Comparison of ENCODE assay signal across 21 cellular contexts in genomic region chr15:63931556-63931955, GRCh38.
A peak's percentile ranks its signal among the peaks of the same experiment; 100 is the strongest.
DNase-seq lines count a peak whose midpoint lies in the region; ATAC-seq and TF ChIP-seq lines count a peak whose summit lies in the region.
"Had no signal": no experiment of that assay in that cellular context is flagged by ENCODE, and none has a peak within 500 bp of the region (broad histone marks: within the 10 kb centered on the region; RNA-seq: fewer than 3 reads in every experiment).

No MANE protein-coding gene starts in this region.

- H3K27ac ChIP-seq in H9 (ENCODE audit: insufficient read length, low read depth, low read length) (no peak overlapping the region), endodermal cell (ENCODE audit: low read depth, low read length) (no peak overlapping the region)
- H3K27ac ChIP-seq: BLaER1, HL-60, KMS-11 had no signal

- no peak overlapping the region for H4K91ac ChIP-seq in H9 (ENCODE audit: insufficient read length, low read depth, low read length)

- H3K4me1 ChIP-seq in H9 (ENCODE audit: insufficient read depth, low read length) (no peaks in the 10 kb centered on the region), endodermal cell (ENCODE audit: control insufficient read depth, insufficient read depth, low read length) (no peaks in the 10 kb centered on the region)
- H3K4me1 ChIP-seq: BLaER1 had no signal

- no peak overlapping the region for H3K4me2 ChIP-seq in H9 (ENCODE audit: insufficient read depth, insufficient read length, low read length)
- H3K4me2 ChIP-seq: BLaER1, KMS-11, SK-N-SH had no signal

- H3K27ac Mint-ChIP-seq in H9 (peak overlapping the region in 1 of 3 experiments; percentile 52; a peak in 1 of 7 replicates), endodermal cell (no peak overlapping the region)
- H3K27ac Mint-ChIP-seq in activated CD8-positive, alpha-beta memory T cell treated with anti-CD3 and anti-CD28 coated beads, Interleukin-2, amount 10 ng/mL, durations not matched to agents 7 days and 5 days: no peak overlapping the region
- H3K27ac Mint-ChIP-seq: CD4-positive, alpha-beta T cell; IgD-negative memory B cell had no signal

- no peak overlapping the region for H2AK5ac ChIP-seq in H9 (ENCODE audit: insufficient read length, low read length)

- intact Hi-C loops in sciatic nerve (cut with DNase I): no loop called here

- H4K5ac ChIP-seq in H9 (ENCODE audit: insufficient read length, low read depth, low read length): no peak overlapping the region

- H2BK20ac ChIP-seq in H9 (ENCODE audit: low read depth, low read length, poor library complexity, severe bottlenecking): no peak overlapping the region

- no peak overlapping the region for H3K18ac ChIP-seq in H9 (ENCODE audit: insufficient read length, low read depth, low read length)

- DNase-seq in activated effector memory CD4-positive, alpha-beta T cell treated with anti-CD3 and anti-CD28 coated beads, Interleukin-2, amount 50 U/mL, for 16 hours: peak; percentile 6
- DNase-seq in activated effector memory CD4-positive, alpha-beta T cell treated with Interleukin-2 at 50 U/mL for 16 hours: no peak
- DNase-seq in H9 (peak; percentile 12), endodermal cell (peak; percentile 26), sciatic nerve (ENCODE audit: low spot score) (peak; percentile 42), putamen (ENCODE audit: low spot score) (no peak)
- no peak for DNase-seq in activated CD8-positive, alpha-beta memory T cell treated with anti-CD3 and anti-CD28 coated beads, Interleukin-2, amount 10 ng/mL, durations not matched to agents 7 days and 5 days
- DNase-seq: DMS53, NCI-H1048, NCI-H1417, NCI-H1694 treated with DMSO at 0.1 percent for 48 hours, NCI-H2081, NCI-H2227 treated with DMSO at 0.1 percent for 48 hours, SK-N-SH had no signal

- no peak for ATAC-seq in sciatic nerve
- ATAC-seq in activated CD8-positive, alpha-beta memory T cell treated with anti-CD3 and anti-CD28 coated beads, Interleukin-2, amount 10 ng/mL, durations not matched to agents 7 days and 5 days: no peak
- ATAC-seq in GM21381 (IDR thresholded peaks at IDR 0.05; ENCODE audit: unreplicated experiment): no peak
- ATAC-seq: HCT116 had no signal

- no peak overlapping the region for H3K4ac ChIP-seq in H9 (ENCODE audit: low read depth, low read length)

- H3K4me3 Mint-ChIP-seq in H9: no peak overlapping the region; a peak in 1 of 5 replicates
- H3K4me3 Mint-ChIP-seq in endodermal cell: no peak overlapping the region
- H3K4me3 Mint-ChIP-seq in activated CD8-positive, alpha-beta memory T cell treated with anti-CD3 and anti-CD28 coated beads, Interleukin-2, amount 10 ng/mL, durations not matched to agents 7 days and 5 days: no peak overlapping the region
- H3K4me3 Mint-ChIP-seq: CD4-positive, alpha-beta T cell; IgD-negative memory B cell had no signal

- WGBS in H9 (ENCODE audit: extremely low coverage, insufficient read length, low lambda C conversion rate): no CpG with 5 or more reads among the region's 4 CpGs
- 76 to 93% methylated on average over 4 of the region's 4 CpGs for WGBS in endodermal cell (ENCODE audit: insufficient coverage in 1 of 2, insufficient read length in 1 of 2), 2 experiments

- H3K9ac ChIP-seq in H9 (ENCODE audit: extremely low read depth, insufficient read length, low read length) (no peak overlapping the region), endodermal cell (ENCODE audit: extremely low read depth, low read length, poor library complexity, severe bottlenecking) (no peak overlapping the region)
- H3K9ac ChIP-seq: BLaER1, KMS-11, SK-N-SH had no signal

- no peaks in the 10 kb centered on the region for H3K9me3 Mint-ChIP-seq in H9
- no peaks in the 10 kb centered on the region for H3K9me3 Mint-ChIP-seq in endodermal cell
- no peaks in the 10 kb centered on the region for H3K9me3 Mint-ChIP-seq in activated CD8-positive, alpha-beta memory T cell treated with anti-CD3 and anti-CD28 coated beads, Interleukin-2, amount 10 ng/mL, durations not matched to agents 7 days and 5 days (ENCODE audit: low read depth)
- H3K9me3 Mint-ChIP-seq: CD4-positive, alpha-beta T cell; IgD-negative memory B cell had no signal

- H3K27me3 Mint-ChIP-seq in H9 (ENCODE audit: low read depth) (no peaks in the 10 kb centered on the region), endodermal cell (ENCODE audit: insufficient read depth) (no peaks in the 10 kb centered on the region)
- no peaks in the 10 kb centered on the region for H3K27me3 Mint-ChIP-seq in activated CD8-positive, alpha-beta memory T cell treated with anti-CD3 and anti-CD28 coated beads, Interleukin-2, amount 10 ng/mL, durations not matched to agents 7 days and 5 days
- H3K27me3 Mint-ChIP-seq: CD4-positive, alpha-beta T cell; IgD-negative memory B cell had no signal

- H3K79me1 ChIP-seq in H9 (ENCODE audit: insufficient read depth, low read depth, low read length, poor library complexity, severe bottlenecking): no peaks in the 10 kb centered on the region

- H3K36me3 Mint-ChIP-seq in H9 (ENCODE audit: insufficient read depth in 1 of 3, low read depth in 3 of 3): no peaks in the 10 kb centered on the region
- no peaks in the 10 kb centered on the region for H3K36me3 Mint-ChIP-seq in endodermal cell (ENCODE audit: low read depth)
- H3K36me3 Mint-ChIP-seq in activated CD8-positive, alpha-beta memory T cell treated with anti-CD3 and anti-CD28 coated beads, Interleukin-2, amount 10 ng/mL, durations not matched to agents 7 days and 5 days: peaks cover 2% of the 10 kb centered on the region

- H3K4me3 ChIP-seq in endodermal cell (ENCODE audit: low read length): no peak overlapping the region
- H3K4me3 ChIP-seq: BLaER1 had no signal

- no peaks in the 10 kb centered on the region for H3K4me1 Mint-ChIP-seq in H9
- H3K4me1 Mint-ChIP-seq in endodermal cell: no peaks in the 10 kb centered on the region
- peaks cover 7% of the 10 kb centered on the region for H3K4me1 Mint-ChIP-seq in activated CD8-positive, alpha-beta memory T cell treated with anti-CD3 and anti-CD28 coated beads, Interleukin-2, amount 10 ng/mL, durations not matched to agents 7 days and 5 days

- no peak overlapping the region for H2BK120ac ChIP-seq in H9 (ENCODE audit: low read depth, low read length, poor library complexity, severe bottlenecking)

- no peak overlapping the region for H3K23ac ChIP-seq in H9 (ENCODE audit: insufficient read length, low read depth, low read length)

- no peak overlapping the region for H2BK15ac ChIP-seq in H9 (ENCODE audit: low read depth, low read length)

- no peak overlapping the region for H2BK5ac ChIP-seq in H9 (ENCODE audit: insufficient read length, low read length)

- no peak overlapping the region for H2AFZ ChIP-seq in H9 (ENCODE audit: low read length)

- H3K79me2 ChIP-seq in H9 (ENCODE audit: insufficient read depth, low read length): no peaks in the 10 kb centered on the region

- no peak overlapping the region for H3T11ph ChIP-seq in H9 (ENCODE audit: low read length)

- no peak overlapping the region for H3K56ac ChIP-seq in H9 (ENCODE audit: insufficient read length, low read depth, low read length)

- no peak for TF ChIP-seq CTCF in H9 (conservative IDR thresholded peaks at IDR 0.05)
- no peak for TF ChIP-seq CTCF in endodermal cell (conservative IDR thresholded peaks at IDR 0.05)

- no peaks in the 10 kb centered on the region for H4K20me1 ChIP-seq in H9 (ENCODE audit: control insufficient read depth, insufficient read depth, insufficient read length)
- H4K20me1 ChIP-seq: BLaER1 had no signal

- no peak overlapping the region for H2BK12ac ChIP-seq in H9 (ENCODE audit: insufficient read length, low read depth, low read length)

- H3K36me3 ChIP-seq in endodermal cell (ENCODE audit: control insufficient read depth, insufficient read depth, low read length): no peaks in the 10 kb centered on the region
- H3K36me3 ChIP-seq: BLaER1 had no signal

- H4K8ac ChIP-seq in H9 (replicated peaks; ENCODE audit: insufficient read length, low read depth, low read length): no peak overlapping the region

- CTCF ChIA-PET in activated CD8-positive, alpha-beta memory T cell treated with anti-CD3 and anti-CD28 coated beads, Interleukin-2, amount 10 ng/mL, durations not matched to agents 7 days and 5 days (lab: Charles Lee): interaction anchor here (0.6 to 2.9 kb wide), 4 partner anchors 13 to 117 kb away, joined by 3 to 21 read pairs (median 4); partner anchors contain the start of gene DAPK2

- H3K23me2 ChIP-seq in H9 (ENCODE audit: insufficient read length, low read depth, low read length, poor library complexity, severe bottlenecking): no peaks in the 10 kb centered on the region

- H3K27me3 ChIP-seq in H9 (ENCODE audit: insufficient read depth, low read length): no peaks in the 10 kb centered on the region; the same call in 1 of the 2 replicates
- H3K27me3 ChIP-seq in endodermal cell (ENCODE audit: control insufficient read depth, insufficient read depth, low read length, poor library complexity, severe bottlenecking): no peaks in the 10 kb centered on the region
- H3K27me3 ChIP-seq: BLaER1 had no signal

- H3K9me3 ChIP-seq in H9 (ENCODE audit: control insufficient read depth, low read depth, low read length) (no peaks in the 10 kb centered on the region), endodermal cell (ENCODE audit: control insufficient read depth, low read length) (no peaks in the 10 kb centered on the region)
- H3K9me3 ChIP-seq: BLaER1, SK-N-SH had no signal

- no peak overlapping the region; the same call in 1 of the 2 replicates for H3K14ac ChIP-seq in H9 (ENCODE audit: insufficient read depth, low read length)

Comparison
In these comparisons a context has a peak if more than half of its experiments do, and no peak if none do; other contexts are left out.
1. DNase-seq: peak in activated effector memory CD4-positive, alpha-beta T cell treated with anti-CD3 and anti-CD28 coated beads, Interleukin-2, amount 50 U/mL, for 16 hours (single experiment), H9 (single experiment), endodermal cell (single experiment) and sciatic nerve (single experiment); none in activated effector memory CD4-positive, alpha-beta T cell treated with Interleukin-2 at 50 U/mL for 16 hours (single experiment), activated CD8-positive, alpha-beta memory T cell treated with anti-CD3 and anti-CD28 coated beads, Interleukin-2, amount 10 ng/mL, durations not matched to agents 7 days and 5 days (single experiment) and putamen (single experiment).